17 cellular contexts compared by ENCODE assay signal in genomic region chr7:148306759-148307158, GRCh38.
A peak's percentile ranks its signal among the peaks of the same experiment; 100 is the strongest.
DNase-seq lines count a peak whose midpoint lies in the region; ATAC-seq and TF ChIP-seq lines count a peak whose summit lies in the region.
"Had no signal": no experiment of that assay in that cellular context is flagged by ENCODE, and none has a peak within 500 bp of the region (broad histone marks: within the 10 kb centered on the region; RNA-seq: fewer than 3 reads in every experiment).

No MANE protein-coding gene starts in this region.

- H3K4me3 Mint-ChIP-seq in CD4-positive, alpha-beta memory T cell = no peak overlapping the region

- peaks cover 17% of the 10 kb centered on the region for H3K4me1 ChIP-seq in CD4-positive, alpha-beta memory T cell (ENCODE audit: insufficient read depth, low read length)
- H3K4me1 ChIP-seq: HAP-1 had no signal

- H3K4me3 ChIP-seq in GM06990 (replicated peaks; ENCODE audit: low read depth, low read length) = no peak overlapping the region
- H3K4me3 ChIP-seq in CD4-positive, alpha-beta memory T cell (ENCODE audit: low read length in 2 of 2) = no peak overlapping the region
- H3K4me3 ChIP-seq: HAP-1, sigmoid colon, transverse colon had no signal

- H3K4me1 Mint-ChIP-seq in CD4-positive, alpha-beta memory T cell = peaks cover 11 to 35% (median 19%) of the 10 kb centered on the region in 4 donors

- TF ChIP-seq CTCF in GM06990 (IDR thresholded peaks at IDR 0.05; ENCODE audit: insufficient read depth, low read length, poor library complexity, severe bottlenecking) = no peak

- H3K36me3 Mint-ChIP-seq in CD4-positive, alpha-beta memory T cell = no peaks in the 10 kb centered on the region

- DNase-seq in GM06990 (ENCODE audit: extremely low read depth, insufficient read length) = peak; percentile 47
- DNase-seq in NAMALWA (ENCODE audit: low spot score) = peak; percentile 30
- DNase-seq in CD4-positive, alpha-beta memory T cell = no peak
- DNase-seq in NOMO-1 treated with dmso at 0.1 percent for 144 hours (lab: John Stamatoyannopoulos, UW; ENCODE audit: unreplicated experiment) = no peak
- DNase-seq: brain microvascular endothelial cell; COR-L47; dermis blood vessel endothelial cell; NCI-H187 treated with DMSO at 0.1 percent for 48 hours; NCI-H69; sigmoid colon; stimulated activated CD4-positive, alpha-beta T cell treated with anti-CD3 and anti-CD28 coated beads, Interleukin-2, amount 100 ng/mL, for 48 hours; transverse colon had no signal

- H3K9me3 Mint-ChIP-seq in CD4-positive, alpha-beta memory T cell = peaks cover 0 to 10% (median 0%) of the 10 kb centered on the region in 8 donors

- peaks cover 3 to 5% of the 10 kb centered on the region in 2 donors for H3K27me3 Mint-ChIP-seq in CD4-positive, alpha-beta memory T cell

- no peaks in the 10 kb centered on the region for H3K36me3 ChIP-seq in GM06990 (ENCODE audit: control insufficient read depth, insufficient read depth, low read length)
- H3K36me3 ChIP-seq in CD4-positive, alpha-beta memory T cell (ENCODE audit: insufficient read depth, low read length) = no peaks in the 10 kb centered on the region
- H3K36me3 ChIP-seq: brain microvascular endothelial cell, HAP-1, sigmoid colon, transverse colon had no signal

- H3K27me3 ChIP-seq in GM06990 (replicated peaks; ENCODE audit: control insufficient read depth, insufficient read depth, low read length) = no peaks in the 10 kb centered on the region
- no peaks in the 10 kb centered on the region for H3K27me3 ChIP-seq in CD4-positive, alpha-beta memory T cell (ENCODE audit: insufficient read depth, low read length)
- H3K27me3 ChIP-seq: brain microvascular endothelial cell, sigmoid colon, transverse colon had no signal

- POLR2A ChIA-PET in CD4-positive, alpha-beta memory T cell (lab: Charles Lee; ENCODE audit: partially characterized antibody) = no interaction called here

- no peak overlapping the region for H3K27ac ChIP-seq in CD4-positive, alpha-beta memory T cell (ENCODE audit: low read depth, low read length)
- H3K27ac ChIP-seq: brain microvascular endothelial cell, sigmoid colon, transverse colon had no signal

- peak; percentile 59 for ATAC-seq in GM18909 (IDR thresholded peaks at IDR 0.05; ENCODE audit: poor library complexity, unreplicated experiment)
- peak; percentile 70 for ATAC-seq in HG02623 (IDR thresholded peaks at IDR 0.05; ENCODE audit: unreplicated experiment)
- ATAC-seq in GM21619 (IDR thresholded peaks at IDR 0.05; ENCODE audit: unreplicated experiment) = no peak
- no peak for ATAC-seq in GM21381 (IDR thresholded peaks at IDR 0.05; ENCODE audit: unreplicated experiment)

- CTCF ChIA-PET in CD4-positive, alpha-beta memory T cell (lab: Charles Lee; ENCODE audit: partially characterized antibody) = interaction anchor here (0.9 to 3.2 kb wide), 2 partner anchors 41 to 46 kb away, joined by 3 to 11 read pairs; no protein-coding TSS in a partner anchor

- H3K27ac Mint-ChIP-seq in CD4-positive, alpha-beta memory T cell = peak overlapping the region in 1 of 7 donors; percentile 63

- no peaks in the 10 kb centered on the region for H3K9me3 ChIP-seq in CD4-positive, alpha-beta memory T cell (ENCODE audit: control insufficient read depth in 1 of 2, low read length in 2 of 2)
- H3K9me3 ChIP-seq: HAP-1, sigmoid colon, transverse colon had no signal

- intact Hi-C loops in CD4-positive, alpha-beta memory T cell (cut with micrococcal nuclease) = no loop called here

Comparison
In these comparisons a context has a peak if more than half of its experiments do, and no peak if none do; other contexts are left out.
1. DNase-seq: peak in GM06990 (single experiment) and NAMALWA (single experiment); none in CD4-positive, alpha-beta memory T cell (0 of 5) and NOMO-1 treated with dmso at 0.1 percent for 144 hours (single experiment).
2. ATAC-seq: peak in GM18909 (single experiment) and HG02623 (single experiment); none in GM21619 (single experiment) and GM21381 (single experiment).